ENCODE assay signal across 17 cellular contexts in the genomic region with DNA sequence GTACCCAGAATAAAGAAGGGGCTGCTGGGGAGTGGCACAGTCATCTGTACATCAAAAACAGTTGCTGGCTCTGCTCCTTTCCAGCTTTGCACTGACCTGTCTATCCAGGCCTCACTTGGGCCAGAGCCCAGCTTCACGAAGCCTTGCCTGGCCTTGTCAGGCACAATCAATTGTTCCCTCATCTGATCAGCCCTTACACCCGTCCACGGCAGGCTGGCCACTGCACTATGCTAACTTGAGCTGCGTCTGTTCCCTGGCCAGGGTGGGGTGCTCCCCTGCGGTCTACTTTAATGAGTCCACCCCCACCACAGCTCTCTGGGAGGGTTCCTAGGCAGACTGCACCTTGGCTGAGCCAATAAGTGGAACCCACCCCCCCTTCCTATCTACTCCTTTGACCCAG.
DNase-seq lines count a peak whose midpoint lies in the region; ATAC-seq and TF ChIP-seq lines count a peak whose summit lies in the region.
"Had no signal": no experiment of that assay in that cellular context is flagged by ENCODE, and none has a peak within 500 bp of the region (broad histone marks: within the 10 kb centered on the region; RNA-seq: fewer than 3 reads in every experiment).

No MANE protein-coding gene starts in this region.

- H3K36me3 Mint-ChIP-seq in activated naive CD4-positive, alpha-beta T cell treated with anti-CD3 and anti-CD28 coated beads, Interleukin-2, amount 50 U/mL, for 24 hours = no peaks in the 10 kb centered on the region
- no peaks in the 10 kb centered on the region for H3K36me3 Mint-ChIP-seq in activated naive CD4-positive, alpha-beta T cell treated with anti-CD3 and anti-CD28 coated beads, Interleukin-2, amount 10 ng/mL, durations not matched to agents 7 days and 5 days
- H3K36me3 Mint-ChIP-seq in endodermal cell (ENCODE audit: low read depth) (no peaks in the 10 kb centered on the region), osteocyte (ENCODE audit: unreplicated experiment) (no peaks in the 10 kb centered on the region)
- H3K36me3 Mint-ChIP-seq: CD14-positive monocyte had no signal

- 86 to 92% methylated on average over 2 to 5 of the region's 5 CpGs for WGBS in endodermal cell (ENCODE audit: insufficient coverage in 1 of 2, insufficient read length in 1 of 2), 2 experiments

- intact Hi-C loops in Panc1 (cut with micrococcal nuclease; ENCODE audit: unreplicated experiment) = no loop called here

- H3K36me3 ChIP-seq in Panc1 (ENCODE audit: control insufficient read depth, insufficient read depth, low read length) = no peaks in the 10 kb centered on the region
- H3K36me3 ChIP-seq in endodermal cell (ENCODE audit: control insufficient read depth, insufficient read depth, low read length) = no peaks in the 10 kb centered on the region
- H3K36me3 ChIP-seq: SJCRH30 had no signal

- H3K9me3 ChIP-seq in Panc1 (ENCODE audit: control insufficient read depth, insufficient read depth, low read depth, low read length) (no peaks in the 10 kb centered on the region), endodermal cell (ENCODE audit: control insufficient read depth, low read length) (no peaks in the 10 kb centered on the region)
- H3K9me3 ChIP-seq: A549, SJCRH30 had no signal

- no peak overlapping the region for H3K4me3 Mint-ChIP-seq in activated naive CD4-positive, alpha-beta T cell treated with anti-CD3 and anti-CD28 coated beads, Interleukin-2, amount 50 U/mL, for 24 hours
- no peak overlapping the region for H3K4me3 Mint-ChIP-seq in activated naive CD4-positive, alpha-beta T cell treated with anti-CD3 and anti-CD28 coated beads, Interleukin-2, amount 10 ng/mL, durations not matched to agents 7 days and 5 days
- H3K4me3 Mint-ChIP-seq in endodermal cell = no peak overlapping the region
- H3K4me3 Mint-ChIP-seq in osteocyte (ENCODE audit: unreplicated experiment) = no peak overlapping the region
- H3K4me3 Mint-ChIP-seq: B cell, CD14-positive monocyte had no signal

- no peaks in the 10 kb centered on the region for H3K27me3 Mint-ChIP-seq in activated naive CD4-positive, alpha-beta T cell treated with anti-CD3 and anti-CD28 coated beads, Interleukin-2, amount 50 U/mL, for 24 hours
- H3K27me3 Mint-ChIP-seq in activated naive CD4-positive, alpha-beta T cell treated with anti-CD3 and anti-CD28 coated beads, Interleukin-2, amount 10 ng/mL, durations not matched to agents 7 days and 5 days = peaks cover 81% of the 10 kb centered on the region
- H3K27me3 Mint-ChIP-seq in endodermal cell (ENCODE audit: insufficient read depth) = peaks cover 14% of the 10 kb centered on the region
- peaks cover 71% of the 10 kb centered on the region for H3K27me3 Mint-ChIP-seq in osteocyte (ENCODE audit: unreplicated experiment)

- no peak overlapping the region for H3K27ac ChIP-seq in Panc1 (ENCODE audit: low read length)
- H3K27ac ChIP-seq in endodermal cell (ENCODE audit: low read depth, low read length) = no peak overlapping the region
- H3K27ac ChIP-seq: A549, SJCRH30 had no signal

- CTCF ChIA-PET in activated naive CD4-positive, alpha-beta T cell treated with anti-CD3 and anti-CD28 coated beads, Interleukin-2, amount 10 ng/mL, durations not matched to agents 7 days and 5 days (lab: Charles Lee) = interaction anchor here (1.3 to 1.5 kb wide), 2 partner anchors 17 to 26 kb away, joined by 3 read pairs; no protein-coding TSS in a partner anchor
- CTCF ChIA-PET in Panc1 (lab: Charles Lee) = no interaction called here

- POLR2A ChIA-PET in Panc1 (lab: Charles Lee) = interaction anchor here (0.6 kb wide), 1 partner anchor 10 kb away, joined by 8 read pairs; no protein-coding TSS in a partner anchor

- peak overlapping the region; percentile 32 for H3K27ac Mint-ChIP-seq in activated naive CD4-positive, alpha-beta T cell treated with anti-CD3 and anti-CD28 coated beads, Interleukin-2, amount 50 U/mL, for 24 hours
- H3K27ac Mint-ChIP-seq in activated naive CD4-positive, alpha-beta T cell treated with anti-CD3 and anti-CD28 coated beads, Interleukin-2, amount 10 ng/mL, durations not matched to agents 7 days and 5 days = no peak overlapping the region
- H3K27ac Mint-ChIP-seq in endodermal cell (no peak overlapping the region), osteocyte (ENCODE audit: unreplicated experiment) (no peak overlapping the region)
- H3K27ac Mint-ChIP-seq: CD14-positive monocyte had no signal

- TF ChIP-seq CTCF in Panc1 (IDR thresholded peaks at IDR 0.05) (no peak), endodermal cell (conservative IDR thresholded peaks at IDR 0.05) (no peak), osteocyte (IDR thresholded peaks at IDR 0.05) (no peak)

- no peaks in the 10 kb centered on the region for H3K9me3 Mint-ChIP-seq in activated naive CD4-positive, alpha-beta T cell treated with anti-CD3 and anti-CD28 coated beads, Interleukin-2, amount 50 U/mL, for 24 hours
- no peaks in the 10 kb centered on the region for H3K9me3 Mint-ChIP-seq in activated naive CD4-positive, alpha-beta T cell treated with anti-CD3 and anti-CD28 coated beads, Interleukin-2, amount 10 ng/mL, durations not matched to agents 7 days and 5 days
- H3K9me3 Mint-ChIP-seq in endodermal cell (no peaks in the 10 kb centered on the region), osteocyte (ENCODE audit: unreplicated experiment) (no peaks in the 10 kb centered on the region)
- H3K9me3 Mint-ChIP-seq: CD14-positive monocyte had no signal

- peak; percentile 43; the same call in 1 of the 2 replicates for ATAC-seq in Panc1
- ATAC-seq in left lobe of liver = peak; percentile 52
- ATAC-seq in HG03097 (IDR thresholded peaks at IDR 0.05; ENCODE audit: low FRiP score, unreplicated experiment) = no peak
- ATAC-seq: A549, HCT116 had no signal

- no peak overlapping the region for H3K4me3 ChIP-seq in Panc1 (ENCODE audit: low read depth in 2 of 2, low read length in 2 of 2)
- no peak overlapping the region for H3K4me3 ChIP-seq in endodermal cell (ENCODE audit: low read length)
- H3K4me3 ChIP-seq: A549, SJCRH30 had no signal

- no peak overlapping the region for H3K9ac ChIP-seq in endodermal cell (ENCODE audit: extremely low read depth, low read length, poor library complexity, severe bottlenecking)

- H3K27me3 ChIP-seq in Panc1 (ENCODE audit: control insufficient read depth, insufficient read depth, low read length) (no peaks in the 10 kb centered on the region), endodermal cell (ENCODE audit: control insufficient read depth, insufficient read depth, low read length, poor library complexity, severe bottlenecking) (no peaks in the 10 kb centered on the region)
- H3K27me3 ChIP-seq: SJCRH30 had no signal

- DNase-seq in activated naive CD4-positive, alpha-beta T cell treated with anti-CD3 and anti-CD28 coated beads, Interleukin-2, amount 10 ng/mL, durations not matched to agents 7 days and 5 days = no peak
- DNase-seq in Panc1 (ENCODE audit: low read depth, low spot score) (no peak), left lobe of liver (ENCODE audit: low spot score) (no peak), endodermal cell (no peak), osteocyte (ENCODE audit: extremely low spot score, unreplicated experiment) (no peak)
- DNase-seq: GDM1; GOT3; Kasumi-1; NCI-H524; NK-92 treated with Interleukin-12 subunit alpha and Interleukin-12 subunit beta, amount 100 ng/mL, for 24 hours; SJCRH30 had no signal

- H3K4me1 ChIP-seq in Panc1 (ENCODE audit: control insufficient read depth, insufficient read depth, low read length) (no peaks in the 10 kb centered on the region), endodermal cell (ENCODE audit: control insufficient read depth, insufficient read depth, low read length) (no peaks in the 10 kb centered on the region)
- H3K4me1 ChIP-seq: A549 had no signal

- BruUV-seq in Panc1 (replicated peaks; lab: Mats Ljungman, UMichigan) = no TSS peak

- in situ Hi-C loops in Panc1 (cut with HindIII; ENCODE audit: low pct_unique_long_range_greater_than_20kb, low sequenced_read_pairs) = no loop called here

- H3K4me1 Mint-ChIP-seq in activated naive CD4-positive, alpha-beta T cell treated with anti-CD3 and anti-CD28 coated beads, Interleukin-2, amount 50 U/mL, for 24 hours = no peaks in the 10 kb centered on the region
- peaks cover 5% of the 10 kb centered on the region for H3K4me1 Mint-ChIP-seq in activated naive CD4-positive, alpha-beta T cell treated with anti-CD3 and anti-CD28 coated beads, Interleukin-2, amount 10 ng/mL, durations not matched to agents 7 days and 5 days
- H3K4me1 Mint-ChIP-seq in endodermal cell = peaks cover 9% of the 10 kb centered on the region
- H3K4me1 Mint-ChIP-seq in osteocyte (ENCODE audit: unreplicated experiment) = no peaks in the 10 kb centered on the region
- H3K4me1 Mint-ChIP-seq: B cell, CD14-positive monocyte had no signal
